In the genomic region with DNA sequence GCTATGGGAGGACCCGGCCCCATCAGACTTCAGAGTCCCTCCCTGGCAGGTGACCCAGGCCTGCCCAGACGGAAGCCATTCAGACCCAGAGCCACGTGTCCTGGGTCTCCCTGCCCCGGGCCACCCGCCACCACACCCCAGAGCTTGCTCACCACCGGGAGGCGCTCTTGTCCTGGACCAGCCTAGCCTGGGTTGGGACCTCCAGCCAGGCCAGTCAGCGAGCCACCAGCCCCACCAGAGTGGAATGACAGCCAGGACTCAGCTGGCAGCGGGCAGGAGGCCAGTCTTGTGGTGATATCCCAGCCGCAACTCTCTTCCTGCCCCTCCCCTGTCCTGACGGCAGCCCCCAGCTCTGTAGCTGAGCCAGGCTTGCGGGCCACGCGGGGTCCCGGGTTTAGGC, we compare ENCODE assay signal across 1 cellular context.
TF ChIP-seq lines count a peak whose summit lies in the region.

No MANE protein-coding gene starts in this region.

TF ChIP-seq in H1, 55 proteins besides CTCF, POLR2A, EP300 and RAD21:
- TF ChIP-seq YY1 (IDR thresholded peaks at IDR 0.05; ENCODE audit: low read depth, low read length) (peak; percentile 15; the same call in 1 of the 2 replicates), SIN3A (conservative IDR thresholded peaks at IDR 0.05 in 1 of 2, IDR thresholded peaks at IDR 0.05 in 1 of 2; ENCODE audit: low read depth in 1 of 2, low read length in 2 of 2) (peak in 1 of 2 experiments; percentile 64; a peak in 1 of 4 replicates), POU5F1 (IDR thresholded peaks at IDR 0.05; ENCODE audit: low read depth, low read length) (no peak), JUND (IDR thresholded peaks at IDR 0.05; ENCODE audit: low read length) (no peak)
- TF ChIP-seq, protein P1, sequence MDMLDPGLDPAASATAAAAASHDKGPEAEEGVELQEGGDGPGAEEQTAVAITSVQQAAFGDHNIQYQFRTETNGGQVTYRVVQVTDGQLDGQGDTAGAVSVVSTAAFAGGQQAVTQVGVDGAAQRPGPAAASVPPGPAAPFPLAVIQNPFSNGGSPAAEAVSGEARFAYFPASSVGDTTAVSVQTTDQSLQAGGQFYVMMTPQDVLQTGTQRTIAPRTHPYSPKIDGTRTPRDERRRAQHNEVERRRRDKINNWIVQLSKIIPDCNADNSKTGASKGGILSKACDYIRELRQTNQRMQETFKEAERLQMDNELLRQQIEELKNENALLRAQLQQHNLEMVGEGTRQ (IDR thresholded peaks at IDR 0.05; ENCODE audit: low read length), result 0 out of 2 replicates have a peak, but pooled peaks have one; percentile 35
- TF ChIP-seq, protein P2, sequence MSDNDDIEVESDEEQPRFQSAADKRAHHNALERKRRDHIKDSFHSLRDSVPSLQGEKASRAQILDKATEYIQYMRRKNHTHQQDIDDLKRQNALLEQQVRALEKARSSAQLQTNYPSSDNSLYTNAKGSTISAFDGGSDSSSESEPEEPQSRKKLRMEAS (IDR thresholded peaks at IDR 0.05), result peak; percentile 76; the same call in 1 of the 2 replicates
